Comparison of ENCODE assay signal across 8 cellular contexts in the genomic region with DNA sequence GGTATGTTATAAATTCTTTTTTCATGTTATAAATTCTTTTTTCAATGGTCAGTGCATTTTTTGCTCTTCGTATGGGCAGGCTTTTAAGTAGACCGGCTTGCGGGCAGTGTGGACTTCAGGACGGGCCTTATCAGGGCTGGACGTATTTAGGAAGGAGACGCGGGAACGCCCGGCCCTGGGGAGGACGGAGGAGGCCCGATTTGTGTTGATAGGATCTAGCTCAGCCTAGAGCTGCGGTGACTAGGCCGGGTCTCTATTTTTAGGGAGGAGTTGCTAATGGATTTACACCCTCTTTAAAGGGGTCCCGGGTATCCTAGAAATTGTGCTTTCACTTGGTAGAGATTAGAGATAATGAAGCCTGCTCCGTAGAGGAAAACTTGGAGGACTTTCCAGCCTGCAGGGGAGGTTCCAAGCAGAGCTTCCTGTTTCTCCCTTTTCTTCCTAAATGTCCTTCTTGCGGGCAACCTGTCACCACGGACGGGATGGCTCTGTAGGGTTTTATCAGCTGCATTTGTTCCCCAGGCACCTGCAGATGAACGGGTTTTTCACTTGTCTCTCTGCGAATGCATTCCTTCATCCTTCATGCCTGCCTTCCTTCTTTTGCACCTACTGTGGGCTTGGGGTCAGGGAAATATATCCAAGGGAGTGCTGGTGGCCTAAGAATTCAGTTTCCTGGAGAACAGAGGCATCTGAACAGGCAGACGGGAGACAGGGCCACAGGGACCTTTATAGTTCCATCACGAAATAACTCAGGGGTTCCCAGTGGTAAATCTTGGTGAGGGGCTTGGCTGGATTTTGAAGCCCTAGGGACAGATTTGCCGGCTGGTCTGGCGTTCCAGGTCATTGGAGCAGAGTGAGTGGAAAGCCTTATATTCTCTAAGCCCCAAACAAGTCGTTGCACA. TPM values are rescaled to one million over a fixed set of nuclear protein-coding genes. Genes with fewer than 3 reads are reported as not detected.
DNase-seq lines count a peak whose midpoint lies in the region; ATAC-seq and TF ChIP-seq lines count a peak whose summit lies in the region.

No MANE protein-coding gene starts in this region.

- CTCF ChIA-PET in activated CD8-positive, alpha-beta T cell treated with anti-CD3 and anti-CD28 coated beads, Interleukin-2, amount 10 ng/mL, durations not matched to agents 7 days and 5 days (lab: Charles Lee), result no interaction called here

- POLR2A ChIA-PET in activated CD8-positive, alpha-beta T cell treated with anti-CD3 and anti-CD28 coated beads, Interleukin-2, amount 10 ng/mL, durations not matched to agents 7 days and 5 days (lab: Charles Lee), result no interaction called here

- TF ChIP-seq CTCF in heart right ventricle (IDR thresholded peaks at IDR 0.05) (no peak), gastrocnemius medialis (IDR thresholded peaks at IDR 0.05 in 4 of 5, conservative IDR thresholded peaks at IDR 0.05 in 1 of 5) (no peak)

- peaks cover 50% of the 10 kb centered on the region for H3K4me1 Mint-ChIP-seq in activated CD8-positive, alpha-beta T cell treated with anti-CD3 and anti-CD28 coated beads, Interleukin-2, amount 10 ng/mL, durations not matched to agents 7 days and 5 days (ENCODE audit: low read depth)

- in situ Hi-C loops in gastrocnemius medialis (cut with MboI; ENCODE audit: low sequenced_read_pairs in 4 of 4), result no loop called here

- ATAC-seq in activated CD8-positive, alpha-beta T cell treated with anti-CD3 and anti-CD28 coated beads, Interleukin-2, amount 10 ng/mL, durations not matched to agents 7 days and 5 days, result no peak
- ATAC-seq in heart right ventricle (peak in 7 of 8 donors; percentile 11 to 65 (median 54)), gastrocnemius medialis (peak; percentile 34 to 39), HG02840 (IDR thresholded peaks at IDR 0.05; ENCODE audit: low FRiP score, unreplicated experiment) (no peak), GM18909 (IDR thresholded peaks at IDR 0.05; ENCODE audit: poor library complexity, unreplicated experiment) (no peak)

- DNase-seq in HCEC 1CT (peak; percentile 45), heart right ventricle (peak; percentile 50 to 71), gastrocnemius medialis (peak in 1 of 2 donors; percentile 39), NCI-H82 treated with DMSO at 0.1 percent for 48 hours (lab: John Stamatoyannopoulos, UW; ENCODE audit: unreplicated experiment) (no peak), activated gamma-delta T cell treated with Interleukin-2 at 50 U/mL for 16 hours (no peak)
- DNase-seq in activated CD8-positive, alpha-beta T cell treated with anti-CD3 and anti-CD28 coated beads, Interleukin-2, amount 10 ng/mL, durations not matched to agents 7 days and 5 days, result no peak

- H3K4me3 Mint-ChIP-seq in activated CD8-positive, alpha-beta T cell treated with anti-CD3 and anti-CD28 coated beads, Interleukin-2, amount 10 ng/mL, durations not matched to agents 7 days and 5 days, result peak overlapping the region; percentile 99

- H3K9me3 ChIP-seq in heart right ventricle (no peaks in the 10 kb centered on the region), gastrocnemius medialis (no peaks in the 10 kb centered on the region)

- intact Hi-C loops in heart right ventricle (cut with DNase I), result loop anchor here in 1 of 10 donors (1.0 kb wide), 1 partner anchor 15 kb away; no protein-coding TSS in a partner anchor
- intact Hi-C loops in gastrocnemius medialis (cut with DNase I; ENCODE audit: low total_unique reads), result loop anchor here (5.0 kb wide), 2 partner anchors 190 to 1240 kb away; partner anchors contain the start of genes ASMTL, DHRSX and ZBED1

- H3K9me3 Mint-ChIP-seq in activated CD8-positive, alpha-beta T cell treated with anti-CD3 and anti-CD28 coated beads, Interleukin-2, amount 10 ng/mL, durations not matched to agents 7 days and 5 days (ENCODE audit: insufficient read depth), result no peaks in the 10 kb centered on the region

- peak overlapping the region; percentile 97 for H3K27ac Mint-ChIP-seq in activated CD8-positive, alpha-beta T cell treated with anti-CD3 and anti-CD28 coated beads, Interleukin-2, amount 10 ng/mL, durations not matched to agents 7 days and 5 days

- WGBS in heart right ventricle, 2 donors, result 5% methylated on average over 25 of the region's 25 CpGs

- H3K36me3 Mint-ChIP-seq in activated CD8-positive, alpha-beta T cell treated with anti-CD3 and anti-CD28 coated beads, Interleukin-2, amount 10 ng/mL, durations not matched to agents 7 days and 5 days (ENCODE audit: low read depth), result peaks cover 44% of the 10 kb centered on the region

- H3K4me3 ChIP-seq in heart right ventricle (peak overlapping the region; percentile 77 to 100 (median 96)), gastrocnemius medialis (peak overlapping the region; percentile 70 to 88 (median 81))

- H3K4me1 ChIP-seq in heart right ventricle (peaks cover 47 to 61% (median 53%) of the 10 kb centered on the region in 9 donors), gastrocnemius medialis (peaks cover 49% of the 10 kb centered on the region in 2 donors)

- no peaks in the 10 kb centered on the region for H3K27me3 Mint-ChIP-seq in activated CD8-positive, alpha-beta T cell treated with anti-CD3 and anti-CD28 coated beads, Interleukin-2, amount 10 ng/mL, durations not matched to agents 7 days and 5 days (ENCODE audit: low read depth)

- H3K27ac ChIP-seq in heart right ventricle (peak overlapping the region; percentile 88 to 95 (median 93)), gastrocnemius medialis (peak overlapping the region; percentile 75 to 95 (median 84))

- H3K36me3 ChIP-seq in heart right ventricle, result peaks cover 0 to under 1% (median 0%) of the 10 kb centered on the region in 9 donors
- H3K36me3 ChIP-seq in gastrocnemius medialis, result no peaks in the 10 kb centered on the region

- H3K27me3 ChIP-seq in heart right ventricle, result peaks cover 0 to 13% (median 0%) of the 10 kb centered on the region in 7 donors
- no peaks in the 10 kb centered on the region for H3K27me3 ChIP-seq in gastrocnemius medialis

- TF ChIP-seq POLR2A in gastrocnemius medialis (IDR thresholded peaks at IDR 0.05), result no peak

RNA-seq across cellular contexts. Expression of gene CD99, which starts 1.4 kb away (rescaled TPM):
- 100 to 1,000 TPM; 208 to 219 TPM for total RNA-seq in activated CD8-positive, alpha-beta T cell treated with anti-CD3 and anti-CD28 coated beads, Interleukin-2, amount 10 ng/mL, durations not matched to agents 7 days and 5 days
- total RNA-seq in heart right ventricle (100 to 1,000 TPM; 202 to 400 (median 256) TPM), gastrocnemius medialis (100 to 1,000 TPM; 110 to 207 (median 133) TPM)
- 100 to 1,000 TPM; 323 to 419 TPM for polyA plus RNA-seq in heart right ventricle

RNA-seq across cellular contexts. Expression of gene XG, which starts 59.4 kb away (rescaled TPM):
- total RNA-seq in activated CD8-positive, alpha-beta T cell treated with anti-CD3 and anti-CD28 coated beads, Interleukin-2, amount 10 ng/mL, durations not matched to agents 7 days and 5 days, result not detected
- total RNA-seq in heart right ventricle (1 to 10 TPM in 1 of 10 donors, under 1 TPM in 7, not detected in 2; 0.24 to 1.5 (median 0.30) TPM), gastrocnemius medialis (1 to 10 TPM in 3 of 4 donors, under 1 TPM in 1; 0.97 to 2.4 (median 1.9) TPM)
- under 1 TPM; 0.16 to 0.29 TPM for polyA plus RNA-seq in heart right ventricle

Comparison
In these comparisons a context has a peak if more than half of its experiments do, and no peak if none do; other contexts are left out.
1. DNase-seq: peak in HCEC 1CT (single experiment) and heart right ventricle (2 of 2); none in activated CD8-positive, alpha-beta T cell treated with anti-CD3 and anti-CD28 coated beads, Interleukin-2, amount 10 ng/mL, durations not matched to agents 7 days and 5 days (single experiment), NCI-H82 treated with DMSO at 0.1 percent for 48 hours (single experiment) and activated gamma-delta T cell treated with Interleukin-2 at 50 U/mL for 16 hours (single experiment).
2. ATAC-seq: peak in heart right ventricle (7 of 8) and gastrocnemius medialis (2 of 2); none in activated CD8-positive, alpha-beta T cell treated with anti-CD3 and anti-CD28 coated beads, Interleukin-2, amount 10 ng/mL, durations not matched to agents 7 days and 5 days (single experiment), HG02840 (single experiment) and GM18909 (single experiment).